19 cellular contexts compared by ENCODE assay signal in the genomic region with DNA sequence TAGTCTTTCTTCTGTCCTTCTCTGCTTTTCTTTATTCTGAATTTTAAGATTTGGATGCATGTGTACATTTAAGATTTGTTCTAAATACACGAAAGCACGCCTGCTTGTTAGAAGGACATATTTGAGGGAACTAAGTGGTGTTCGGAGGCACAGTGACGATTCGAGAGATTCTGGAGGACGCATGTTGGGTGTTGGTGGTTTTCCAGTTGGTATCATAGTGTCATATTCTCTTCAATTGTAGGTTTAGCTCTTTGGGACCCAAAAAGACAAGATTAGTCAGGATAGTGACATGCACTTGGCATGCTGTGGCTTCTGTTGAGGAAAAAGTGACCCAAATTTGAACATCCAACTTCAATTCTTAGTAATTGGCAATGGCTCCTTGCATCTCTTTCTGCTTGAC. TPM values are rescaled to one million over a fixed set of nuclear protein-coding genes. Genes with fewer than 3 reads are reported as not detected.
DNase-seq lines count a peak whose midpoint lies in the region; ATAC-seq and TF ChIP-seq lines count a peak whose summit lies in the region.
"Had no signal": no experiment of that assay in that cellular context is flagged by ENCODE, and none has a peak within 500 bp of the region (broad histone marks: within the 10 kb centered on the region; RNA-seq: fewer than 3 reads in every experiment).

No MANE protein-coding gene starts in this region.

- 89% methylated on average over 6 of the region's 6 CpGs for WGBS in hepatocyte (ENCODE audit: low lambda C conversion rate, missing lambda C conversion rate)

- H3K79me2 ChIP-seq in hepatocyte = no peaks in the 10 kb centered on the region

- H3K36me3 ChIP-seq in KOPT-K1 (ENCODE audit: insufficient read depth, low read length) = peaks cover 26% of the 10 kb centered on the region
- H3K36me3 ChIP-seq in hepatocyte (replicated peaks; ENCODE audit: insufficient read depth, low read depth) = no peaks in the 10 kb centered on the region
- H3K36me3 ChIP-seq: Peyer's patch, right atrium auricular region, thoracic aorta had no signal

- ATAC-seq in stimulated activated effector memory CD8-positive, alpha-beta T cell treated with anti-CD3 and anti-CD28 coated beads, Interleukin-12 subunit alpha, Interleukin-12 subunit beta, amount 100 ng/mL, for 72 hours = peak; percentile 63

- H3K9me3 ChIP-seq in KOPT-K1 (ENCODE audit: insufficient read depth, low read length, poor library complexity, severe bottlenecking) (no peaks in the 10 kb centered on the region), hepatocyte (ENCODE audit: low read depth) (no peaks in the 10 kb centered on the region)
- H3K9me3 ChIP-seq: Peyer's patch, right atrium auricular region, thoracic aorta had no signal

- H3K27ac ChIP-seq in KOPT-K1 (ENCODE audit: low read depth, low read length, poor library complexity, severe bottlenecking) = peak overlapping the region; percentile 98
- H3K27ac ChIP-seq in hepatocyte = no peak overlapping the region
- H3K27ac ChIP-seq: coronary artery, KMS-11, parathyroid adenoma, Peyer's patch, right atrium auricular region, thoracic aorta had no signal

- H3K9me2 ChIP-seq in hepatocyte (replicated peaks; ENCODE audit: insufficient read depth) = no peaks in the 10 kb centered on the region

- no peak overlapping the region for H2AFZ ChIP-seq in hepatocyte
- H2AFZ ChIP-seq: parathyroid adenoma had no signal

- H3K4me2 ChIP-seq in hepatocyte = no peak overlapping the region
- H3K4me2 ChIP-seq: KMS-11 had no signal

- H3K4me1 Mint-ChIP-seq in activated T-cell treated with anti-CD3 and anti-CD28 coated beads, Interleukin-2, amount 50 U/mL, for 24 hours (ENCODE audit: low read depth) = peaks cover 95% of the 10 kb centered on the region
- peaks cover 90% of the 10 kb centered on the region for H3K4me1 Mint-ChIP-seq in activated naive CD8-positive, alpha-beta T cell treated with anti-CD3 and anti-CD28 coated beads for 36 hours
- peaks cover 92% of the 10 kb centered on the region for H3K4me1 Mint-ChIP-seq in stimulated activated effector memory CD8-positive, alpha-beta T cell treated with anti-CD3 and anti-CD28 coated beads, Interleukin-12 subunit alpha, Interleukin-12 subunit beta, amount 100 ng/mL, for 72 hours

- no peaks in the 10 kb centered on the region for H3K4me1 ChIP-seq in hepatocyte (ENCODE audit: insufficient read depth)
- H3K4me1 ChIP-seq: Peyer's patch had no signal

- peak overlapping the region; percentile 99 for H3K27ac Mint-ChIP-seq in activated T-cell treated with anti-CD3 and anti-CD28 coated beads, Interleukin-2, amount 50 U/mL, for 24 hours
- H3K27ac Mint-ChIP-seq in activated naive CD8-positive, alpha-beta T cell treated with anti-CD3 and anti-CD28 coated beads for 36 hours = peak overlapping the region; percentile 94
- H3K27ac Mint-ChIP-seq in stimulated activated effector memory CD8-positive, alpha-beta T cell treated with anti-CD3 and anti-CD28 coated beads, Interleukin-12 subunit alpha, Interleukin-12 subunit beta, amount 100 ng/mL, for 72 hours = peak overlapping the region; percentile 95
- H3K27ac Mint-ChIP-seq: H9 had no signal

- no peak overlapping the region for H3K4me3 ChIP-seq in hepatocyte
- H3K4me3 ChIP-seq: coronary artery, Peyer's patch, right atrium auricular region, thoracic aorta had no signal

- DNase-seq in activated T-cell treated with anti-CD3 and anti-CD28 coated beads, Interleukin-2, amount 50 U/mL, for 24 hours = no peak
- DNase-seq in activated T-cell treated with anti-CD3 and anti-CD28 coated beads, Interleukin-2, amount 50 U/mL, for 48 hours = no peak
- DNase-seq in activated naive CD8-positive, alpha-beta T cell treated with anti-CD3 and anti-CD28 coated beads for 36 hours = no peak
- DNase-seq in stimulated activated effector memory CD8-positive, alpha-beta T cell treated with anti-CD3 and anti-CD28 coated beads, Interleukin-12 subunit alpha, Interleukin-12 subunit beta, amount 100 ng/mL, for 72 hours (ENCODE audit: low spot score in 2 of 2) = no peak
- DNase-seq in hepatocyte (ENCODE audit: low spot score) (no peak), activated gamma-delta T cell treated with Interleukin-2 at 50 U/mL for 16 hours (no peak), NCI-H2029 (lab: John Stamatoyannopoulos, UW) (no peak)
- DNase-seq: activated CD4-positive, alpha-beta T cell treated with anti-CD3 and anti-CD28 coated beads, Interleukin-2, amount 50 U/mL, for 48 hours; C1 segment of cervical spinal cord; H9; NCI-H1694 treated with DMSO at 0.1 percent for 48 hours; NCI-H69; Peyer's patch had no signal

- peak overlapping the region; percentile 64 for H3K4me3 Mint-ChIP-seq in activated T-cell treated with anti-CD3 and anti-CD28 coated beads, Interleukin-2, amount 50 U/mL, for 24 hours
- peak overlapping the region; percentile 58 for H3K4me3 Mint-ChIP-seq in activated naive CD8-positive, alpha-beta T cell treated with anti-CD3 and anti-CD28 coated beads for 36 hours
- no peak overlapping the region for H3K4me3 Mint-ChIP-seq in stimulated activated effector memory CD8-positive, alpha-beta T cell treated with anti-CD3 and anti-CD28 coated beads, Interleukin-12 subunit alpha, Interleukin-12 subunit beta, amount 100 ng/mL, for 72 hours
- H3K4me3 Mint-ChIP-seq: H9 had no signal

- peaks cover 43% of the 10 kb centered on the region for H3K36me3 Mint-ChIP-seq in activated T-cell treated with anti-CD3 and anti-CD28 coated beads, Interleukin-2, amount 50 U/mL, for 24 hours (ENCODE audit: low read depth)
- H3K36me3 Mint-ChIP-seq in activated naive CD8-positive, alpha-beta T cell treated with anti-CD3 and anti-CD28 coated beads for 36 hours = peaks cover 73% of the 10 kb centered on the region
- peaks cover 68% of the 10 kb centered on the region for H3K36me3 Mint-ChIP-seq in stimulated activated effector memory CD8-positive, alpha-beta T cell treated with anti-CD3 and anti-CD28 coated beads, Interleukin-12 subunit alpha, Interleukin-12 subunit beta, amount 100 ng/mL, for 72 hours

- peaks cover 9% of the 10 kb centered on the region for H3K9me3 Mint-ChIP-seq in activated T-cell treated with anti-CD3 and anti-CD28 coated beads, Interleukin-2, amount 50 U/mL, for 24 hours
- H3K9me3 Mint-ChIP-seq in activated naive CD8-positive, alpha-beta T cell treated with anti-CD3 and anti-CD28 coated beads for 36 hours = peaks cover 9% of the 10 kb centered on the region
- H3K9me3 Mint-ChIP-seq in stimulated activated effector memory CD8-positive, alpha-beta T cell treated with anti-CD3 and anti-CD28 coated beads, Interleukin-12 subunit alpha, Interleukin-12 subunit beta, amount 100 ng/mL, for 72 hours = peaks cover 4% of the 10 kb centered on the region
- H3K9me3 Mint-ChIP-seq: H9 had no signal

- no peak for TF ChIP-seq CTCF in hepatocyte (IDR thresholded peaks at IDR 0.05; ENCODE audit: poor library complexity)

- no peaks in the 10 kb centered on the region for H3K27me3 ChIP-seq in hepatocyte
- H3K27me3 ChIP-seq: Peyer's patch, right atrium auricular region had no signal

- H3K27me3 Mint-ChIP-seq in activated T-cell treated with anti-CD3 and anti-CD28 coated beads, Interleukin-2, amount 50 U/mL, for 24 hours = no peaks in the 10 kb centered on the region
- H3K27me3 Mint-ChIP-seq in activated naive CD8-positive, alpha-beta T cell treated with anti-CD3 and anti-CD28 coated beads for 36 hours = no peaks in the 10 kb centered on the region

- H4K20me1 ChIP-seq in hepatocyte (ENCODE audit: insufficient read depth, poor library complexity, severe bottlenecking) = no peaks in the 10 kb centered on the region

RNA-seq across cellular contexts. Expression of a gene that starts 30.1 kb away (rescaled TPM):
- 100 to 1,000 TPM; 176 to 177 TPM for total RNA-seq in activated naive CD8-positive, alpha-beta T cell treated with anti-CD3 and anti-CD28 coated beads for 36 hours
- total RNA-seq in hepatocyte = 11.2 and 16.3 TPM in 2 replicates
- polyA plus RNA-seq in hepatocyte = 7.1 and 8.7 TPM in 2 replicates

Comparison
In these comparisons a context has a peak if more than half of its experiments do, and no peak if none do; other contexts are left out.
1. RNA of a gene that starts 30.1 kb away (total RNA-seq): 176 to 177 TPM in activated naive CD8-positive, alpha-beta T cell treated with anti-CD3 and anti-CD28 coated beads for 36 hours; 11.2 to 16.3 TPM in hepatocyte; every median in the first group is over 10 times any median in the second.
2. Peak in every context shown above with its lines, with median percentiles within 50 percentile points of each other: H3K27ac Mint-ChIP-seq.